ENCODE assay signal across 8 cellular contexts in genomic region chr19:19444694-19445155, GRCh38. TPM values are rescaled to one million over a fixed set of nuclear protein-coding genes. Genes with fewer than 3 reads are reported as not detected.
DNase-seq lines count a peak whose midpoint lies in the region; ATAC-seq, FAIRE-seq and TF ChIP-seq lines count a peak whose summit lies in the region.

No MANE protein-coding gene starts in this region.

- H3K9ac ChIP-seq in colonic mucosa (ENCODE audit: low read depth in 2 of 2, low read length in 2 of 2): peak overlapping the region in 1 of 2 donors; percentile 35

- no peak overlapping the region for H3K4me3 ChIP-seq in colonic mucosa
- H3K4me3 ChIP-seq in neutrophil (ENCODE audit: low read depth in 1 of 2, low read length in 1 of 2): peak overlapping the region in 1 of 2 experiments; percentile 41

- H3K27ac ChIP-seq in colonic mucosa (peak overlapping the region; percentile 42), neutrophil (peak overlapping the region; percentile 96)

- peaks cover 10% of the 10 kb centered on the region for H3K4me1 ChIP-seq in colonic mucosa
- H3K4me1 ChIP-seq in neutrophil (ENCODE audit: control insufficient read depth in 1 of 2, insufficient read depth in 1 of 2, low read depth in 1 of 2, low read length in 1 of 2): peaks cover 56% of the 10 kb centered on the region in 2 experiments

- TF ChIP-seq CTCF in colonic mucosa (IDR thresholded peaks at IDR 0.05): no peak
- TF ChIP-seq CTCF in neutrophil (IDR thresholded peaks at IDR 0.05): no peak

- intact Hi-C loops in colonic mucosa (cut with DNase I) (no loop called here), head of caudate nucleus (cut with DNase I) (no loop called here)

- ATAC-seq in HG03025 (IDR thresholded peaks at IDR 0.05; ENCODE audit: low FRiP score, unreplicated experiment): no peak

- FAIRE-seq in GM18507 (lab: Jason Lieb, UNC): peak; percentile 67

- H3K36me3 ChIP-seq in colonic mucosa (no peaks in the 10 kb centered on the region), neutrophil (no peaks in the 10 kb centered on the region)

- H3K9me3 ChIP-seq in colonic mucosa (no peaks in the 10 kb centered on the region), neutrophil (no peaks in the 10 kb centered on the region)

- DNase-seq in GM18507 (ENCODE audit: extremely low spot score, insufficient read length, low read depth) (no peak), NOMO-1 treated with dmso at 0.1 percent for 144 hours (lab: John Stamatoyannopoulos, UW; ENCODE audit: unreplicated experiment) (peak; percentile 63), colonic mucosa (no peak), NCI-H526 (lab: John Stamatoyannopoulos, UW) (no peak), head of caudate nucleus (no peak), GM19240 (ENCODE audit: insufficient read length, low spot score) (no peak)

- H3K27me3 ChIP-seq in colonic mucosa (no peaks in the 10 kb centered on the region), neutrophil (no peaks in the 10 kb centered on the region)

RNA-seq across cellular contexts. Expression of gene GATAD2A, which starts 39.2 kb away (rescaled TPM):
- 100 to 1,000 TPM; 102 to 145 TPM for total RNA-seq in colonic mucosa
